ENCODE assay signal across 16 cellular contexts in genomic region chr2:227942021-227942420, GRCh38.
A peak's percentile ranks its signal among the peaks of the same experiment; 100 is the strongest.
DNase-seq lines count a peak whose midpoint lies in the region; ATAC-seq, FAIRE-seq and TF ChIP-seq lines count a peak whose summit lies in the region.
"Had no signal": no experiment of that assay in that cellular context is flagged by ENCODE, and none has a peak within 500 bp of the region (broad histone marks: within the 10 kb centered on the region; RNA-seq: fewer than 3 reads in every experiment).

No MANE protein-coding gene starts in this region.

- RAD21 ChIA-PET in GM12878 (lab: Charles Lee; ENCODE audit: unreplicated experiment) = no interaction called here

- no peak overlapping the region for H2AFZ ChIP-seq in GM12878 (ENCODE audit: control insufficient read depth, low read depth, low read length)

- H3K27ac ChIP-seq in GM12878 (ENCODE audit: control insufficient read depth, insufficient read depth) (no peak overlapping the region), gastrocnemius medialis (no peak overlapping the region), upper lobe of left lung (no peak overlapping the region)
- H3K27ac ChIP-seq: skin epidermis had no signal

- no TSS peak for BruUV-seq in GM12878 (replicated peaks; lab: Mats Ljungman, UMichigan)

- TF ChIP-seq RAD21 in GM12878 (IDR thresholded peaks at IDR 0.05; ENCODE audit: insufficient read depth, low read depth, low read length) = no peak

- SMC1A ChIA-PET in GM12878 (lab: Charles Lee; ENCODE audit: uncharacterized antibody, unreplicated experiment) = no interaction called here

- CTCF ChIA-PET in GM12878 (lab: Yijun Ruan, JAX) = interaction anchor here (1.0 to 2.3 kb wide), 2 partner anchors 51 to 301 kb away, joined by 3 to 14 read pairs; no protein-coding TSS in a partner anchor

- TF ChIP-seq CTCF in GM13977 (IDR thresholded peaks at IDR 0.05; ENCODE audit: extremely low read depth, insufficient read depth, missing control alignments) (no peak), GM12878 (IDR thresholded peaks at IDR 0.05 in 2 of 3, conservative IDR thresholded peaks at IDR 0.05 in 1 of 3; ENCODE audit: control insufficient read depth in 2 of 3, extremely low read depth in 1 of 3, insufficient read depth in 1 of 3, low read depth in 3 of 3, low read length in 3 of 3) (no peak), gastrocnemius medialis (IDR thresholded peaks at IDR 0.05 in 4 of 5, conservative IDR thresholded peaks at IDR 0.05 in 1 of 5) (no peak), upper lobe of left lung (IDR thresholded peaks at IDR 0.05) (no peak)

- FAIRE-seq in GM12878 (lab: Jason Lieb, UNC) = no peak
- FAIRE-seq: K562 had no signal

- ATAC-seq in GM21423 (IDR thresholded peaks at IDR 0.05; ENCODE audit: unreplicated experiment) (peak; percentile 78), HG03280 (IDR thresholded peaks at IDR 0.05; ENCODE audit: unreplicated experiment) (peak; percentile 76), GM12878 (peak; percentile 74), gastrocnemius medialis (no peak), upper lobe of left lung (ENCODE audit: low FRiP score in 2 of 2) (no peak)
- ATAC-seq: K562 had no signal

- intact Hi-C loops in GM12878 (cut with micrococcal nuclease; ENCODE audit: unreplicated experiment) = no loop called here
- intact Hi-C loops in gastrocnemius medialis (cut with DNase I; ENCODE audit: low total_unique reads) = no loop called here

- H3K36me3 ChIP-seq in GM12878 (ENCODE audit: control insufficient read depth in 2 of 2, insufficient read depth in 2 of 2, low read length in 1 of 2) (no peaks in the 10 kb centered on the region), gastrocnemius medialis (no peaks in the 10 kb centered on the region), upper lobe of left lung (no peaks in the 10 kb centered on the region)

- H3K4me3 ChIP-seq in GM12878 (no peak overlapping the region), gastrocnemius medialis (no peak overlapping the region), upper lobe of left lung (no peak overlapping the region)
- H3K4me3 ChIP-seq: dorsolateral prefrontal cortex, K562, skin epidermis had no signal

- H3K4me1 ChIP-seq in GM12878 (ENCODE audit: control insufficient read depth, insufficient read depth, low read length) (no peaks in the 10 kb centered on the region), gastrocnemius medialis (no peaks in the 10 kb centered on the region), upper lobe of left lung (no peaks in the 10 kb centered on the region)

- no peak overlapping the region for H3K9ac ChIP-seq in GM12878 (ENCODE audit: control insufficient read depth, insufficient read depth, low read length)

- no peaks in the 10 kb centered on the region for H3K79me2 ChIP-seq in GM12878 (ENCODE audit: control insufficient read depth, insufficient read depth, low read length)

- in situ Hi-C loops in GM13977 (cut with MboI; ENCODE audit: low pct_unique_long_range_greater_than_20kb, low sequenced_read_pairs, unreplicated experiment) = no loop called here
- in situ Hi-C loops in GM12878 (cut with MboI) = loop anchor here (25.0 kb wide), 1 partner anchor 720 kb away; no protein-coding TSS in a partner anchor
- in situ Hi-C loops in gastrocnemius medialis (cut with MboI; ENCODE audit: low sequenced_read_pairs in 4 of 4) = no loop called here

- no peak for TF ChIP-seq EP300 in GM12878 (IDR thresholded peaks at IDR 0.05; ENCODE audit: borderline replicate concordance in 1 of 2, control insufficient read depth in 1 of 2, low read depth in 2 of 2, low read length in 2 of 2)
- TF ChIP-seq EP300 in upper lobe of left lung (IDR thresholded peaks at IDR 0.05) = no peak

- no peaks in the 10 kb centered on the region for H4K20me1 ChIP-seq in GM12878 (ENCODE audit: control insufficient read depth, insufficient read depth)

- H3K9me3 ChIP-seq in GM12878 (replicated peaks; ENCODE audit: control insufficient read depth, insufficient read depth, low read length) (no peaks in the 10 kb centered on the region), gastrocnemius medialis (no peaks in the 10 kb centered on the region), upper lobe of left lung (no peaks in the 10 kb centered on the region)

- no peak overlapping the region for H3K4me2 ChIP-seq in GM12878 (ENCODE audit: control insufficient read depth, insufficient read depth)

- POLR2A ChIA-PET in GM12878 (lab: Charles Lee) = no interaction called here

- DNase-seq in GM13977 (ENCODE audit: low spot score) (peak; percentile 15), GM12878 (ENCODE audit: low read depth, low spot score) (no peak), NOMO-1 treated with dmso at 0.1 percent for 144 hours (lab: John Stamatoyannopoulos, UW; ENCODE audit: unreplicated experiment) (no peak), gastrocnemius medialis (no peak), NCI-H187 treated with DMSO at 0.1 percent for 48 hours (lab: John Stamatoyannopoulos, UW) (no peak), upper lobe of left lung (no peak)
- DNase-seq: activated T-cell treated with anti-CD3 and anti-CD28 coated beads for 4 hours, amniotic stem cell, dorsolateral prefrontal cortex, NCI-H2171 treated with DMSO at 0.1 percent for 48 hours, nephron progenitor cell, RPMI8226 had no signal

- 0% methylated on average over 2 of the region's 2 CpGs for WGBS in GM12878 (ENCODE audit: insufficient coverage, insufficient replicate concordance, low lambda C conversion rate, missing lambda C conversion rate)
- WGBS in upper lobe of left lung, 2 donors = 73 to 74% methylated on average over 2 of the region's 2 CpGs

- TF ChIP-seq POLR2A in GM12878 (IDR thresholded peaks at IDR 0.05; ENCODE audit: low read depth, low read length) (no peak), gastrocnemius medialis (IDR thresholded peaks at IDR 0.05) (no peak), upper lobe of left lung (IDR thresholded peaks at IDR 0.05) (no peak)

- H3K27me3 ChIP-seq in GM12878 (replicated peaks in 1 of 2; ENCODE audit: control insufficient read depth in 2 of 2, insufficient read depth in 2 of 2, low read length in 1 of 2) (no peaks in the 10 kb centered on the region; a peak in 1 of 4 replicates), gastrocnemius medialis (no peaks in the 10 kb centered on the region), upper lobe of left lung (no peaks in the 10 kb centered on the region)

TF ChIP-seq in GM12878, 131 proteins besides CTCF, POLR2A, EP300 and RAD21 (continues in another document):
- TF ChIP-seq TARDBP (IDR thresholded peaks at IDR 0.05; ENCODE audit: borderline replicate concordance) = no peak
- no peak for TF ChIP-seq TAF1 (IDR thresholded peaks at IDR 0.05; ENCODE audit: borderline replicate concordance, low read depth, low read length)
- TF ChIP-seq CHD2 (IDR thresholded peaks at IDR 0.05; ENCODE audit: borderline replicate concordance, low read depth, low read length) = no peak
- TF ChIP-seq, protein P1, sequence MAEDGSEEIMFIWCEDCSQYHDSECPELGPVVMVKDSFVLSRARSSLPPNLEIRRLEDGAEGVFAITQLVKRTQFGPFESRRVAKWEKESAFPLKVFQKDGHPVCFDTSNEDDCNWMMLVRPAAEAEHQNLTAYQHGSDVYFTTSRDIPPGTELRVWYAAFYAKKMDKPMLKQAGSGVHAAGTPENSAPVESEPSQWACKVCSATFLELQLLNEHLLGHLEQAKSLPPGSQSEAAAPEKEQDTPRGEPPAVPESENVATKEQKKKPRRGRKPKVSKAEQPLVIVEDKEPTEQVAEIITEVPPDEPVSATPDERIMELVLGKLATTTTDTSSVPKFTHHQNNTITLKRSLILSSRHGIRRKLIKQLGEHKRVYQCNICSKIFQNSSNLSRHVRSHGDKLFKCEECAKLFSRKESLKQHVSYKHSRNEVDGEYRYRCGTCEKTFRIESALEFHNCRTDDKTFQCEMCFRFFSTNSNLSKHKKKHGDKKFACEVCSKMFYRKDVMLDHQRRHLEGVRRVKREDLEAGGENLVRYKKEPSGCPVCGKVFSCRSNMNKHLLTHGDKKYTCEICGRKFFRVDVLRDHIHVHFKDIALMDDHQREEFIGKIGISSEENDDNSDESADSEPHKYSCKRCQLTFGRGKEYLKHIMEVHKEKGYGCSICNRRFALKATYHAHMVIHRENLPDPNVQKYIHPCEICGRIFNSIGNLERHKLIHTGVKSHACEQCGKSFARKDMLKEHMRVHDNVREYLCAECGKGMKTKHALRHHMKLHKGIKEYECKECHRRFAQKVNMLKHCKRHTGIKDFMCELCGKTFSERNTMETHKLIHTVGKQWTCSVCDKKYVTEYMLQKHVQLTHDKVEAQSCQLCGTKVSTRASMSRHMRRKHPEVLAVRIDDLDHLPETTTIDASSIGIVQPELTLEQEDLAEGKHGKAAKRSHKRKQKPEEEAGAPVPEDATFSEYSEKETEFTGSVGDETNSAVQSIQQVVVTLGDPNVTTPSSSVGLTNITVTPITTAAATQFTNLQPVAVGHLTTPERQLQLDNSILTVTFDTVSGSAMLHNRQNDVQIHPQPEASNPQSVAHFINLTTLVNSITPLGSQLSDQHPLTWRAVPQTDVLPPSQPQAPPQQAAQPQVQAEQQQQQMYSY (CRISPR knock-in tag; IDR thresholded peaks at IDR 0.05) = no peak
- no peak for TF ChIP-seq LARP7 (IDR thresholded peaks at IDR 0.05)
- no peak for TF ChIP-seq RFX5 (IDR thresholded peaks at IDR 0.05; ENCODE audit: low read depth, low read length)
- TF ChIP-seq MEF2B (IDR thresholded peaks at IDR 0.05; ENCODE audit: partially characterized antibody, poor library complexity, severe bottlenecking) = no peak
- TF ChIP-seq USF2 (IDR thresholded peaks at IDR 0.05; ENCODE audit: borderline replicate concordance, low read depth, low read length) = no peak
- TF ChIP-seq, protein P2, sequence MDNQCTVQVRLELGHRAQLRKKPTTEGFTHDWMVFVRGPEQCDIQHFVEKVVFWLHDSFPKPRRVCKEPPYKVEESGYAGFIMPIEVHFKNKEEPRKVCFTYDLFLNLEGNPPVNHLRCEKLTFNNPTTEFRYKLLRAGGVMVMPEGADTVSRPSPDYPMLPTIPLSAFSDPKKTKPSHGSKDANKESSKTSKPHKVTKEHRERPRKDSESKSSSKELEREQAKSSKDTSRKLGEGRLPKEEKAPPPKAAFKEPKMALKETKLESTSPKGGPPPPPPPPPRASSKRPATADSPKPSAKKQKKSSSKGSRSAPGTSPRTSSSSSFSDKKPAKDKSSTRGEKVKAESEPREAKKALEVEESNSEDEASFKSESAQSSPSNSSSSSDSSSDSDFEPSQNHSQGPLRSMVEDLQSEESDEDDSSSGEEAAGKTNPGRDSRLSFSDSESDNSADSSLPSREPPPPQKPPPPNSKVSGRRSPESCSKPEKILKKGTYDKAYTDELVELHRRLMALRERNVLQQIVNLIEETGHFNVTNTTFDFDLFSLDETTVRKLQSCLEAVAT (IDR thresholded peaks at IDR 0.05) = no peak

Comparison
In these comparisons a context has a peak if more than half of its experiments do, and no peak if none do; other contexts are left out.
1. ATAC-seq: peak in GM21423 (single experiment), HG03280 (single experiment) and GM12878 (single experiment); none in gastrocnemius medialis (0 of 2) and upper lobe of left lung (0 of 2).